In genomic region chr17:2396568-2397246, GRCh38 we compare ENCODE assay signal across 1 cellular context.
TF ChIP-seq lines count a peak whose summit lies in the region.

No MANE protein-coding gene starts in this region.

TF ChIP-seq in HepG2, 621 proteins besides CTCF, POLR2A, EP300 and RAD21 (continued from another document):
- peak; percentile 58; the same call in 1 of the 2 replicates for TF ChIP-seq THRA (CRISPR knock-in tag; IDR thresholded peaks at IDR 0.05; ENCODE audit: borderline replicate concordance)
- TF ChIP-seq SP4 (CRISPR knock-in tag; IDR thresholded peaks at IDR 0.05): peak; percentile 70; the same call in 1 of the 2 replicates
- TF ChIP-seq ZNF350 (CRISPR knock-in tag; IDR thresholded peaks at IDR 0.05; ENCODE audit: borderline replicate concordance, low read depth): peak; percentile 20; the same call in 1 of the 2 replicates
- 0 out of 2 replicates have a peak, but pooled peaks have one; percentile 26 for TF ChIP-seq MED13 (CRISPR knock-in tag; IDR thresholded peaks at IDR 0.05)
- peak; percentile 79 for TF ChIP-seq ZFX (CRISPR knock-in tag; IDR thresholded peaks at IDR 0.05; ENCODE audit: low read depth)
- TF ChIP-seq HBP1 (CRISPR knock-in tag; IDR thresholded peaks at IDR 0.05; ENCODE audit: low read depth): peak; percentile 34; the same call in 1 of the 2 replicates
- no peak for TF ChIP-seq SOX6 (IDR thresholded peaks at IDR 0.05)
- peak; percentile 33 for TF ChIP-seq SOX6 (CRISPR knock-in tag; IDR thresholded peaks at IDR 0.05)
- TF ChIP-seq ZNF777 (CRISPR knock-in tag; IDR thresholded peaks at IDR 0.05): 0 out of 2 replicates have a peak, but pooled peaks have one; percentile 39
- peak; percentile 69; the same call in 1 of the 2 replicates for TF ChIP-seq HMGXB3 (CRISPR knock-in tag; IDR thresholded peaks at IDR 0.05; ENCODE audit: borderline replicate concordance)
- 0 out of 2 replicates have a peak, but pooled peaks have one; percentile 13 for TF ChIP-seq ZNF629 (CRISPR knock-in tag; conservative IDR thresholded peaks at IDR 0.05)
- TF ChIP-seq BRD4 (CRISPR knock-in tag; IDR thresholded peaks at IDR 0.05): 0 out of 2 replicates have a peak, but pooled peaks have one; percentile 57
- peak; percentile 62 for TF ChIP-seq RBFOX2 (IDR thresholded peaks at IDR 0.05; ENCODE audit: low read depth, low read length)
- no peak for TF ChIP-seq SRSF4 (IDR thresholded peaks at IDR 0.05; ENCODE audit: low read depth, low read length, poor library complexity, severe bottlenecking)
- TF ChIP-seq GABPA (IDR thresholded peaks at IDR 0.05; ENCODE audit: low read depth, low read length): no peak; the same call in 1 of the 2 replicates
- TF ChIP-seq GABPA (CRISPR knock-in tag; IDR thresholded peaks at IDR 0.05; ENCODE audit: low read depth): peak; percentile 44; the same call in 1 of the 2 replicates
- no peak for TF ChIP-seq ARID2 (CRISPR knock-in tag; IDR thresholded peaks at IDR 0.05; ENCODE audit: borderline replicate concordance)
- TF ChIP-seq ELF3 (CRISPR knock-in tag; IDR thresholded peaks at IDR 0.05): peak; percentile 84
- TF ChIP-seq ELF1 (CRISPR knock-in tag; IDR thresholded peaks at IDR 0.05): peak; percentile 64
- no peak for TF ChIP-seq MEIS1 (CRISPR knock-in tag; IDR thresholded peaks at IDR 0.05; ENCODE audit: borderline replicate concordance)
- TF ChIP-seq SP2 (CRISPR knock-in tag; IDR thresholded peaks at IDR 0.05): peak; percentile 80
- peak; percentile 40 for TF ChIP-seq AGO1 (IDR thresholded peaks at IDR 0.05; ENCODE audit: low read depth, low read length, poor library complexity, severe bottlenecking)
- TF ChIP-seq ZNF687 (CRISPR knock-in tag; IDR thresholded peaks at IDR 0.05): peak; percentile 68
- 0 out of 2 replicates have a peak, but pooled peaks have one; percentile 28 for TF ChIP-seq PHF8 (CRISPR knock-in tag; IDR thresholded peaks at IDR 0.05)
- 0 out of 2 replicates have a peak, but pooled peaks have one; percentile 11 for TF ChIP-seq SIX4 (CRISPR knock-in tag; IDR thresholded peaks at IDR 0.05)
- no peak for TF ChIP-seq ZFYVE20 (CRISPR knock-in tag; IDR thresholded peaks at IDR 0.05; ENCODE audit: borderline replicate concordance, low read depth)
- TF ChIP-seq ATF4 (CRISPR knock-in tag; IDR thresholded peaks at IDR 0.05): no peak
- TF ChIP-seq ZNF605 (CRISPR knock-in tag; IDR thresholded peaks at IDR 0.05): 0 out of 2 replicates have a peak, but pooled peaks have one; percentile 44
